In genomic region chr1:2540816-2541492, GRCh38 we compare ENCODE assay signal across 22 cellular contexts. TPM values are rescaled to one million over a fixed set of nuclear protein-coding genes. Genes with fewer than 3 reads are reported as not detected.
DNase-seq lines count a peak whose midpoint lies in the region; ATAC-seq, FAIRE-seq and TF ChIP-seq lines count a peak whose summit lies in the region.
"Had no signal": no experiment of that assay in that cellular context is flagged by ENCODE, and none has a peak within 500 bp of the region (broad histone marks: within the 10 kb centered on the region; RNA-seq: fewer than 3 reads in every experiment).

No MANE protein-coding gene starts in this region.

- H3K9me3 ChIP-seq in MM.1S (replicated peaks; ENCODE audit: insufficient read depth, low read length): no peaks in the 10 kb centered on the region
- no peaks in the 10 kb centered on the region for H3K9me3 ChIP-seq in GM12878 (replicated peaks; ENCODE audit: control insufficient read depth, insufficient read depth, low read length)
- no peaks in the 10 kb centered on the region for H3K9me3 ChIP-seq in neural cell (ENCODE audit: low read length)
- H3K9me3 ChIP-seq: gastrocnemius medialis, lower lobe of right lung, stomach, vagina had no signal

- TF ChIP-seq EP300 in GM12878 (IDR thresholded peaks at IDR 0.05; ENCODE audit: borderline replicate concordance in 1 of 2, control insufficient read depth in 1 of 2, low read depth in 2 of 2, low read length in 2 of 2) (no peak), neural cell (conservative IDR thresholded peaks at IDR 0.05; ENCODE audit: poor library complexity, severe bottlenecking) (no peak)

- SMC1A ChIA-PET in GM12878 (lab: Charles Lee; ENCODE audit: uncharacterized antibody, unreplicated experiment): no interaction called here

- RAD21 ChIA-PET in GM12878 (lab: Charles Lee; ENCODE audit: unreplicated experiment): interaction anchor here (1.2 kb wide), 1 partner anchor 15 kb away, joined by 4 read pairs; the partner anchor contains the start of gene PANK4

- CTCF ChIA-PET in GM12878 (lab: Yijun Ruan, JAX): interaction anchor here (0.8 kb wide), 1 partner anchor 14 kb away, joined by 3 read pairs; the partner anchor contains the start of gene PANK4

- H3K4me2 ChIP-seq in MM.1S (ENCODE audit: low read depth, low read length) (peak overlapping the region; percentile 34; the same call in 1 of the 2 replicates), GM12878 (ENCODE audit: control insufficient read depth, insufficient read depth) (peak overlapping the region; percentile 33; the same call in 1 of the 2 replicates), neural cell (ENCODE audit: low read length) (no peak overlapping the region)

- peaks cover 5% of the 10 kb centered on the region for H3F3A ChIP-seq in MM.1S (ENCODE audit: insufficient read depth, low read length)
- peaks cover 2% of the 10 kb centered on the region for H3F3A ChIP-seq in neural cell (ENCODE audit: insufficient read depth, low read length, poor library complexity, severe bottlenecking)

- H3K27ac ChIP-seq in MM.1S (ENCODE audit: low read length) (peak overlapping the region; percentile 23; the same call in 1 of the 2 replicates), GM12878 (ENCODE audit: control insufficient read depth, insufficient read depth) (no peak overlapping the region), neural cell (ENCODE audit: low read length) (no peak overlapping the region)
- H3K27ac ChIP-seq: gastrocnemius medialis, HL-60, lower lobe of right lung, stomach, vagina had no signal

- H3K9ac ChIP-seq in MM.1S (ENCODE audit: low read length): no peak overlapping the region
- no peak overlapping the region for H3K9ac ChIP-seq in GM12878 (ENCODE audit: control insufficient read depth, insufficient read depth, low read length)
- no peak overlapping the region for H3K9ac ChIP-seq in neural cell (ENCODE audit: low read length)

- no peak for TF ChIP-seq POLR2A in GM12878 (IDR thresholded peaks at IDR 0.05; ENCODE audit: low read depth, low read length)

- ATAC-seq in GM12878: no peak
- ATAC-seq: CD8-positive, alpha-beta T cell; gastrocnemius medialis; lower lobe of right lung; naive thymus-derived CD4-positive, alpha-beta T cell had no signal

- H3K27me3 ChIP-seq in MM.1S (replicated peaks; ENCODE audit: insufficient read depth, low read length): peaks cover 12% of the 10 kb centered on the region
- no peaks in the 10 kb centered on the region; a peak in 1 of 4 replicates for H3K27me3 ChIP-seq in GM12878 (replicated peaks in 1 of 2; ENCODE audit: control insufficient read depth in 2 of 2, insufficient read depth in 2 of 2, low read length in 1 of 2)
- H3K27me3 ChIP-seq in neural cell (ENCODE audit: insufficient read depth, low read depth, low read length): no peaks in the 10 kb centered on the region
- H3K27me3 ChIP-seq: vagina had no signal

- H3K4me1 ChIP-seq in MM.1S (ENCODE audit: low read length): peaks cover 15% of the 10 kb centered on the region
- peaks cover 7% of the 10 kb centered on the region; the same call in 1 of the 2 replicates for H3K4me1 ChIP-seq in GM12878 (ENCODE audit: control insufficient read depth, insufficient read depth, low read length)

- intact Hi-C loops in GM12878 (cut with micrococcal nuclease; ENCODE audit: unreplicated experiment): loop anchor here (10.0 kb wide), 1 partner anchor 236 kb away; no protein-coding TSS in a partner anchor

- H4K20me1 ChIP-seq in MM.1S (ENCODE audit: insufficient read depth, low read length) (no peaks in the 10 kb centered on the region), GM12878 (ENCODE audit: control insufficient read depth, insufficient read depth) (no peaks in the 10 kb centered on the region), neural cell (ENCODE audit: insufficient read depth) (no peaks in the 10 kb centered on the region)

- H2AFZ ChIP-seq in MM.1S (ENCODE audit: low read length): no peak overlapping the region
- H2AFZ ChIP-seq in GM12878 (ENCODE audit: control insufficient read depth, low read depth, low read length): no peak overlapping the region
- no peak overlapping the region for H2AFZ ChIP-seq in neural cell (ENCODE audit: low read depth, low read length)

- H3K9me2 ChIP-seq in MM.1S (replicated peaks; ENCODE audit: insufficient read depth, low read length): no peaks in the 10 kb centered on the region
- H3K9me2 ChIP-seq in neural cell (ENCODE audit: insufficient read depth, low read length): no peaks in the 10 kb centered on the region

- BruUV-seq in GM12878 (replicated peaks; lab: Mats Ljungman, UMichigan): no TSS peak

- in situ Hi-C loops in GM12878 (cut with MboI): no loop called here

- TF ChIP-seq CTCF in MM.1S (IDR thresholded peaks at IDR 0.05; ENCODE audit: low read length) (no peak), GM12878 (IDR thresholded peaks at IDR 0.05 in 2 of 3, conservative IDR thresholded peaks at IDR 0.05 in 1 of 3; ENCODE audit: control insufficient read depth in 2 of 3, extremely low read depth in 1 of 3, insufficient read depth in 1 of 3, low read depth in 3 of 3, low read length in 3 of 3) (no peak), neural cell (IDR thresholded peaks at IDR 0.05; ENCODE audit: poor library complexity, severe bottlenecking) (no peak)

- H3K36me3 ChIP-seq in MM.1S (replicated peaks; ENCODE audit: insufficient read depth, low read length): no peaks in the 10 kb centered on the region
- no peaks in the 10 kb centered on the region for H3K36me3 ChIP-seq in GM12878 (ENCODE audit: control insufficient read depth in 2 of 2, insufficient read depth in 2 of 2, low read length in 1 of 2)
- no peaks in the 10 kb centered on the region for H3K36me3 ChIP-seq in neural cell (ENCODE audit: insufficient read depth, low read length)
- H3K36me3 ChIP-seq: gastrocnemius medialis, lower lobe of right lung, stomach, vagina had no signal

- TF ChIP-seq RAD21 in GM12878 (IDR thresholded peaks at IDR 0.05; ENCODE audit: insufficient read depth, low read depth, low read length) (no peak), neural cell (conservative IDR thresholded peaks at IDR 0.05) (no peak)

- whole genome bisulfite sequencing in GM12878 (ENCODE audit: insufficient coverage, insufficient replicate concordance, low lambda C conversion rate, missing lambda C conversion rate): 19% methylated on average over 17 of the region's 39 CpGs

- H3K4me3 ChIP-seq in MM.1S (ENCODE audit: low read length) (no peak overlapping the region), GM12878 (no peak overlapping the region), neural cell (ENCODE audit: low read length) (peak overlapping the region; percentile 52)
- H3K4me3 ChIP-seq: gastrocnemius medialis, lower lobe of right lung had no signal

- DNase-seq in NCI-H748 (lab: John Stamatoyannopoulos, UW; ENCODE audit: unreplicated experiment) (peak; percentile 21), NCI-H748 treated with DMSO at 0.1 percent for 48 hours (lab: John Stamatoyannopoulos, UW) (no peak), MM.1S (no peak), GM12878 (ENCODE audit: low read depth, low spot score) (no peak), Ammon's horn (ENCODE audit: low spot score) (no peak), NCI-H1436 (lab: John Stamatoyannopoulos, UW) (no peak)
- no peak for DNase-seq in activated naive CD4-positive, alpha-beta T cell (lab: John Stamatoyannopoulos, UW)
- DNase-seq: activated CD4-positive, CD25-positive, alpha-beta regulatory T cell; activated naive CD4-positive, alpha-beta T cell treated with anti-CD3 and anti-CD28 coated beads for 36 hours; CD8-positive, alpha-beta T cell; EL; gastrocnemius medialis; naive thymus-derived CD4-positive, alpha-beta T cell; NCI-H187 had no signal

- no peak for FAIRE-seq in GM12878 (lab: Jason Lieb, UNC)

- H3K79me2 ChIP-seq in MM.1S (ENCODE audit: low read length) (no peaks in the 10 kb centered on the region), GM12878 (ENCODE audit: control insufficient read depth, insufficient read depth, low read length) (no peaks in the 10 kb centered on the region), neural cell (replicated peaks; ENCODE audit: insufficient read depth, low read length) (no peaks in the 10 kb centered on the region)

- POLR2A ChIA-PET in GM12878 (lab: Charles Lee): interaction anchor here (1.3 kb wide), 1 partner anchor 15 kb away, joined by 5 read pairs; the partner anchor contains the start of gene PANK4

RNA-seq across cellular contexts. Expression of gene HES5, which starts 10.9 kb away (rescaled TPM):
- total RNA-seq in GM12878 (2013; cell fraction: nucleolus; rRNA removed): not detected in 2 replicates
- total RNA-seq in GM12878 (2014; rRNA removed) (0.22 TPM in 1 of 2 replicates, not detected in the other), GM12878 (2014; rRNA removed; fragmentation: Illumina TruSeq; extraction: Trizol) (not detected in 2 replicates), GM12878 (2021) (0.15 TPM in 1 of 2 replicates, not detected in the other)
- not detected for polyA plus RNA-seq in GM12878 (2011; ENCODE audit: low read depth)
- polyA plus RNA-seq in GM12878 (2011; rRNA removed) (not detected in 2 replicates), GM12878 (2014; fragmentation: Illumina TruSeq; extraction: Trizol) (not detected in 2 replicates), GM12878 (2014; fragmentation: Nextera tagmentation; extraction: Ambion mirVana) (not detected), GM12878 (2014; rRNA removed) (0.12 TPM in 1 of 2 replicates, not detected in the other), GM12878 (2016; fragmentation: Nextera tagmentation; extraction: Ambion mirVana) (not detected), neural cell (0.81 TPM in 1 of 2 replicates, not detected in the other)
- not detected in 2 replicates for polyA plus RNA-seq in GM12878 (2011; cell fraction: cytosol; rRNA removed)
- not detected in 2 replicates for polyA plus RNA-seq in GM12878 (2011; cell fraction: nucleus; rRNA removed)
- polyA plus RNA-seq in GM12878 (2012): not detected in 2 replicates
- polyA minus RNA-seq in GM12878 (2011; rRNA and poly(A)+ RNA removed): not detected in 2 replicates
- not detected in 2 replicates for polyA minus RNA-seq in GM12878 (2011; cell fraction: cytosol; rRNA and poly(A)+ RNA removed)
- not detected in 2 replicates for polyA minus RNA-seq in GM12878 (2011; cell fraction: nucleus; rRNA and poly(A)+ RNA removed)
- 3.2 and 4.3 TPM in 2 replicates for polyA minus RNA-seq in neural cell
- total RNA-seq: activated naive CD4-positive, alpha-beta T cell treated with anti-CD3 and anti-CD28 coated beads for 36 hours; CD8-positive, alpha-beta T cell; epithelial cell of proximal tubule; LHCN-M2; naive thymus-derived CD4-positive, alpha-beta T cell; T-helper 1 cell treated with Interleukin-12 subunit alpha and Interleukin-12 subunit beta and Interleukin-4 antibody, amounts not matched to agents 30 ng/mL and 1 ng/mL, for 36 hours; vagina had no signal
- polyA plus RNA-seq: naive thymus-derived CD4-positive, alpha-beta T cell had no signal

RNA-seq across cellular contexts. Expression of gene PANK4, which starts 14.6 kb away (rescaled TPM):
- 85.4 and 117 TPM in 2 replicates for total RNA-seq in GM12878 (2013; cell fraction: nucleolus; rRNA removed)
- 24.1 and 24.9 TPM in 2 replicates for total RNA-seq in GM12878 (2014; rRNA removed)
- 10.4 and 10.6 TPM in 2 replicates for total RNA-seq in GM12878 (2014; rRNA removed; fragmentation: Illumina TruSeq; extraction: Trizol)
- total RNA-seq in GM12878 (2021): 25.8 and 38.0 TPM in 2 replicates
- 7.1 TPM for polyA plus RNA-seq in GM12878 (2011; ENCODE audit: low read depth)
- polyA plus RNA-seq in GM12878 (2011; rRNA removed): 12.4 and 27.0 TPM in 2 replicates
- polyA plus RNA-seq in GM12878 (2011; cell fraction: cytosol; rRNA removed): 15.9 and 23.0 TPM in 2 replicates
- 158 and 199 TPM in 2 replicates for polyA plus RNA-seq in GM12878 (2011; cell fraction: nucleus; rRNA removed)
- polyA plus RNA-seq in GM12878 (2012): 18.2 and 18.5 TPM in 2 replicates
- polyA plus RNA-seq in GM12878 (2014; fragmentation: Illumina TruSeq; extraction: Trizol): 11.1 and 15.0 TPM in 2 replicates
- 1 to 10 TPM in 1 of 2 experiments, under 1 TPM in 1; 0.35 to 1.5 TPM for polyA plus RNA-seq in GM12878 (2014; fragmentation: Nextera tagmentation; extraction: Ambion mirVana)
- 25.0 and 27.2 TPM in 2 replicates for polyA plus RNA-seq in GM12878 (2014; rRNA removed)
- polyA plus RNA-seq in GM12878 (2016; fragmentation: Nextera tagmentation; extraction: Ambion mirVana): 10 to 100 TPM; 18.2 to 19.0 TPM
- 14.9 and 26.2 TPM in 2 replicates for polyA minus RNA-seq in GM12878 (2011; rRNA and poly(A)+ RNA removed)
- polyA minus RNA-seq in GM12878 (2011; cell fraction: cytosol; rRNA and poly(A)+ RNA removed): 13.2 and 15.7 TPM in 2 replicates
- polyA minus RNA-seq in GM12878 (2011; cell fraction: nucleus; rRNA and poly(A)+ RNA removed): 55.4 and 89.3 TPM in 2 replicates
- polyA plus RNA-seq in neural cell: 37.9 and 43.4 TPM in 2 replicates
- 52.3 and 53.8 TPM in 2 replicates for polyA minus RNA-seq in neural cell

RNA-seq across cellular contexts. Expression of gene TNFRSF14, which starts 15.2 kb away (rescaled TPM):
- total RNA-seq in GM12878 (2013; cell fraction: nucleolus; rRNA removed): 315 and 380 TPM in 2 replicates
- total RNA-seq in GM12878 (2014; rRNA removed): 53.6 and 61.1 TPM in 2 replicates
- total RNA-seq in GM12878 (2014; rRNA removed; fragmentation: Illumina TruSeq; extraction: Trizol): 20.0 and 23.0 TPM in 2 replicates
- total RNA-seq in GM12878 (2021): 76.2 and 79.1 TPM in 2 replicates
- 42.6 TPM for polyA plus RNA-seq in GM12878 (2011; ENCODE audit: low read depth)
- polyA plus RNA-seq in GM12878 (2011; rRNA removed): 30.5 and 69.6 TPM in 2 replicates
- 85.6 and 116 TPM in 2 replicates for polyA plus RNA-seq in GM12878 (2011; cell fraction: cytosol; rRNA removed)
- polyA plus RNA-seq in GM12878 (2011; cell fraction: nucleus; rRNA removed): 998 and 1,152 TPM in 2 replicates
- polyA plus RNA-seq in GM12878 (2012): 120 and 163 TPM in 2 replicates
- 4.8 and 19.2 TPM in 2 replicates for polyA plus RNA-seq in GM12878 (2014; fragmentation: Illumina TruSeq; extraction: Trizol)
- polyA plus RNA-seq in GM12878 (2014; fragmentation: Nextera tagmentation; extraction: Ambion mirVana): 1 to 10 TPM in 1 of 2 experiments, under 1 TPM in 1; 0.43 to 2.9 TPM
- polyA plus RNA-seq in GM12878 (2014; rRNA removed): 113 and 114 TPM in 2 replicates
- polyA plus RNA-seq in GM12878 (2016; fragmentation: Nextera tagmentation; extraction: Ambion mirVana): 10 to 100 TPM; 36.2 to 46.7 TPM
- 22.7 and 47.3 TPM in 2 replicates for polyA minus RNA-seq in GM12878 (2011; rRNA and poly(A)+ RNA removed)
- 17.1 and 28.0 TPM in 2 replicates for polyA minus RNA-seq in GM12878 (2011; cell fraction: cytosol; rRNA and poly(A)+ RNA removed)
- 91.9 and 124 TPM in 2 replicates for polyA minus RNA-seq in GM12878 (2011; cell fraction: nucleus; rRNA and poly(A)+ RNA removed)
- 1.1 TPM in 2 replicates for polyA plus RNA-seq in neural cell
- not detected in 2 replicates for polyA minus RNA-seq in neural cell

RNA-seq across cellular contexts. Expression of gene PRXL2B, which starts 45.6 kb away (rescaled TPM):
- total RNA-seq in GM12878 (2013; cell fraction: nucleolus; rRNA removed): 6.1 and 6.2 TPM in 2 replicates
- total RNA-seq in GM12878 (2014; rRNA removed) (4.2 TPM in 2 replicates), GM12878 (2014; rRNA removed; fragmentation: Illumina TruSeq; extraction: Trizol) (1.8 and 1.9 TPM in 2 replicates), GM12878 (2021) (5.6 and 7.6 TPM in 2 replicates)
- 2.4 TPM for polyA plus RNA-seq in GM12878 (2011; ENCODE audit: low read depth)
- polyA plus RNA-seq in GM12878 (2011; rRNA removed) (3.1 and 5.0 TPM in 2 replicates), GM12878 (2014; fragmentation: Illumina TruSeq; extraction: Trizol) (1.3 and 2.7 TPM in 2 replicates), GM12878 (2014; fragmentation: Nextera tagmentation; extraction: Ambion mirVana) (under 1 TPM; 0.44 to 0.53 TPM), GM12878 (2014; rRNA removed) (5.5 and 6.8 TPM in 2 replicates), GM12878 (2016; fragmentation: Nextera tagmentation; extraction: Ambion mirVana) (1 to 10 TPM; 3.8 to 4.8 TPM), neural cell (29.0 and 35.9 TPM in 2 replicates)
- polyA plus RNA-seq in GM12878 (2011; cell fraction: cytosol; rRNA removed): 8.8 and 10.6 TPM in 2 replicates
- 19.6 and 22.7 TPM in 2 replicates for polyA plus RNA-seq in GM12878 (2011; cell fraction: nucleus; rRNA removed)
- 7.7 and 7.9 TPM in 2 replicates for polyA plus RNA-seq in GM12878 (2012)
- 1.1 and 5.2 TPM in 2 replicates for polyA minus RNA-seq in GM12878 (2011; rRNA and poly(A)+ RNA removed)
- polyA minus RNA-seq in GM12878 (2011; cell fraction: cytosol; rRNA and poly(A)+ RNA removed): 1.6 and 2.6 TPM in 2 replicates
- polyA minus RNA-seq in GM12878 (2011; cell fraction: nucleus; rRNA and poly(A)+ RNA removed): 3.0 and 3.5 TPM in 2 replicates
- polyA minus RNA-seq in neural cell: 19.2 and 26.8 TPM in 2 replicates
